16 cellular contexts compared by ENCODE assay signal in genomic region chr3:181459516-181459915, GRCh38.
A peak's percentile ranks its signal among the peaks of the same experiment; 100 is the strongest.
DNase-seq lines count a peak whose midpoint lies in the region; FAIRE-seq and TF ChIP-seq lines count a peak whose summit lies in the region.
"Had no signal": no experiment of that assay in that cellular context is flagged by ENCODE, and none has a peak within 500 bp of the region (broad histone marks: within the 10 kb centered on the region; RNA-seq: fewer than 3 reads in every experiment).

No MANE protein-coding gene starts in this region.

- H3K27ac ChIP-seq in cingulate gyrus (ENCODE audit: low read depth, low read length) = peak overlapping the region; percentile 73
- H3K27ac ChIP-seq: A549 had no signal

- DNase-seq in medulla oblongata (ENCODE audit: extremely low spot score) (peak; percentile 29), superior temporal gyrus (ENCODE audit: extremely low spot score) (peak; percentile 75), NCI-H446 treated with DMSO at 0.1 percent for 48 hours (lab: John Stamatoyannopoulos, UW) (no peak), GM12892 (ENCODE audit: insufficient read length) (no peak), GM19240 (ENCODE audit: insufficient read length, low spot score) (no peak)
- DNase-seq: CD8-positive, alpha-beta T cell; COR-L47; DMS153; DMS79 treated with DMSO at 0.1 percent for 48 hours; EL had no signal

- FAIRE-seq in GM12892 (lab: Jason Lieb, UNC) = no peak
- FAIRE-seq: A549, D721Med, G401.6, GM12891, H1 had no signal

- TF ChIP-seq POLR2A in GM12892 (IDR thresholded peaks at IDR 0.05; ENCODE audit: low read depth, low read length) = no peak

Comparison
In these comparisons a context has a peak if more than half of its experiments do, and no peak if none do; other contexts are left out.
1. DNase-seq: peak in medulla oblongata (single experiment) and superior temporal gyrus (single experiment); none in NCI-H446 treated with DMSO at 0.1 percent for 48 hours (single experiment), GM12892 (single experiment) and GM19240 (single experiment).